ENCODE assay signal across 23 cellular contexts in the genomic region with DNA sequence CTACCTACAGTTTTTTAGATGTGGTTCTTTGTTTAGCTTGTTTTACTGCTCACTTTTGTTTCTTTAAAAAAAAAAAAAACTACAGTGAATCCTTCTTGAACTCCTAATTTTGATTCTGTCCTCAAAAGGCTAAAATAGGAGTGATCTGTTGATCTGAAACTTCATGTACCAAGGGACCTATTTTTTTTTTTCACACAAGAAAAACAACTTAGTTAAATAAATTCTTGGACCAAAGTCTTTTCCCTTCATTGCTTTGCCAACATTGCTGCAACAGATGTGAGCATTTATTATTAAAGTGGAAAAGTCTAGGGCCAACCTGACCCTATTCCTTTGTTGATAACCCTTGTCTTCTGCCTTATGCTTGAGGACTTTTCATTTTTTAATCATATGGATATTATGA.
"Had no signal": no experiment of that assay in that cellular context is flagged by ENCODE, and none has a peak within 500 bp of the region (broad histone marks: within the 10 kb centered on the region; RNA-seq: fewer than 3 reads in every experiment).

No MANE protein-coding gene starts in this region.

- H3K27ac ChIP-seq: brain microvascular endothelial cell, coronary artery, dorsolateral prefrontal cortex, ovary, spleen, upper lobe of left lung had no signal

- H3K4me1 ChIP-seq: spleen had no signal

- H3K4me3 ChIP-seq: coronary artery, dorsolateral prefrontal cortex, ovary, spleen, upper lobe of left lung had no signal

- H3K9me3 ChIP-seq: heart right ventricle, ovary, spleen, upper lobe of left lung had no signal

- DNase-seq: activated CD4-positive, alpha-beta memory T cell treated with anti-CD3 and anti-CD28 coated beads for 36 hours; activated CD4-positive, alpha-beta T cell treated with anti-CD3 and anti-CD28 coated beads, Interleukin-2, amount 10 ng/mL, durations not matched to agents 24 days and 14 days; activated CD4-positive, CD25-positive, alpha-beta regulatory T cell treated with anti-CD3 and anti-CD28 coated beads, Interleukin-2, amount 50 U/mL, for 72 hours; activated CD8-positive, alpha-beta memory T cell treated with anti-CD3 and anti-CD28 coated beads, Interleukin-2, amount 50 U/mL, for 48 hours; activated gamma-delta T cell; activated naive CD4-positive, alpha-beta T cell treated with anti-CD3 and anti-CD28 coated beads, Interleukin-2, amount 10 ng/mL, durations not matched to agents 7 days and 5 days; activated naive CD8-positive, alpha-beta T cell treated with anti-CD3 and anti-CD28 coated beads, Interleukin-2, amount 10 ng/mL, durations not matched to agents 7 days and 5 days; activated T-cell treated with anti-CD3 and anti-CD28 coated beads, Interleukin-2, amount 50 U/mL, for 24 hours; amniotic stem cell; brain microvascular endothelial cell; dorsolateral prefrontal cortex; effector memory CD4-positive, alpha-beta T cell; foreskin fibroblast; heart right ventricle; naive B cell; ovary; spleen; stimulated activated CD4-positive, alpha-beta T cell treated with anti-CD3 and anti-CD28 coated beads, Interleukin-2, amount 100 ng/mL, for 48 hours; stimulated activated naive CD4-positive, alpha-beta T cell treated with Interleukin-2 at 50 U/mL for 16 hours; SW 1271; T1000; upper lobe of left lung had no signal

- H3K36me3 ChIP-seq: heart right ventricle, ovary, spleen, upper lobe of left lung had no signal

- H3K27me3 ChIP-seq: brain microvascular endothelial cell, dorsolateral prefrontal cortex, heart right ventricle, ovary, spleen, upper lobe of left lung had no signal
